1 cellular context compared by ENCODE assay signal in the genomic region with DNA sequence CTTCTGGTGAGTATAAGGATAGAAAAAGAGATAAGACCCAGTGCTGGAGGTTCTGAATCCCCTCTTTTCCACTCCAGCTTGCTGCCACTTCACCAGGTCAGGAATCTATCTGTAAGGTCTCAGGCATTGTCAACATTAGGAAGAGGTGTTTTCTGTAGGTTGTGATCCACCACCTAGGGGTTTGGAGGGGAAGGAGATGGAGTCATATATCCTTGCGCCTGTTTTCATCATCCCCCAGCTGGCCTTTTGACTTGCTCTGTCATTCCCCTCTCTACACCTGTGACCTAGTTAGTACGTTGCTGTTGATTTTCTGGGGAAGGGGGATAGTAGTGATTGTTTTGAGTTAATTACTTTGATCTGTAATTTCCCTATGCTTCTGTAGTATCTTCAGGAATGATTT.
TF ChIP-seq lines count a peak whose summit lies in the region.

No MANE protein-coding gene starts in this region.

TF ChIP-seq in H1, 55 proteins besides CTCF, POLR2A, EP300 and RAD21 (continued from another document):
- 0 out of 4 replicates have a peak, but pooled peaks of 1 of the 2 experiments have one; percentile 29 for TF ChIP-seq SIN3A (conservative IDR thresholded peaks at IDR 0.05 in 1 of 2, IDR thresholded peaks at IDR 0.05 in 1 of 2; ENCODE audit: low read depth in 1 of 2, low read length in 2 of 2)
